ENCODE assay signal across 8 cellular contexts in genomic region chr19:17933414-17934129, GRCh38. TPM values are rescaled to one million over a fixed set of nuclear protein-coding genes. Genes with fewer than 3 reads are reported as not detected.
DNase-seq lines count a peak whose midpoint lies in the region; ATAC-seq and TF ChIP-seq lines count a peak whose summit lies in the region.

No MANE protein-coding gene starts in this region.

- H2BK15ac ChIP-seq in neuronal stem cell (ENCODE audit: low read length): no peak overlapping the region

- H3K4me2 ChIP-seq in DOHH2 (ENCODE audit: low read length): peak overlapping the region; percentile 96
- peak overlapping the region; percentile 83 for H3K4me2 ChIP-seq in OCI-LY3 (ENCODE audit: low read length)
- H3K4me2 ChIP-seq in neuronal stem cell (ENCODE audit: insufficient read depth, low read length, poor library complexity, severe bottlenecking): peak overlapping the region; percentile 78

- H3K9me3 ChIP-seq in DOHH2 (ENCODE audit: control insufficient read depth, insufficient read depth, low read length) (no peaks in the 10 kb centered on the region), OCI-LY3 (ENCODE audit: insufficient read depth, low read length) (no peaks in the 10 kb centered on the region), endocrine pancreas (ENCODE audit: control insufficient read depth, low read length) (no peaks in the 10 kb centered on the region), neuronal stem cell (replicated peaks in 1 of 2; ENCODE audit: control insufficient read depth in 2 of 2, insufficient read depth in 1 of 2, low read depth in 1 of 2, low read length in 2 of 2) (no peaks in the 10 kb centered on the region)

- peaks cover 26% of the 10 kb centered on the region for H3K79me2 ChIP-seq in DOHH2 (ENCODE audit: control insufficient read depth, low read length)
- H3K79me2 ChIP-seq in OCI-LY3 (ENCODE audit: low read length): peaks cover 21% of the 10 kb centered on the region

- peaks cover 9% of the 10 kb centered on the region for H3K36me3 ChIP-seq in DOHH2 (ENCODE audit: control insufficient read depth, low read length)
- peaks cover 3% of the 10 kb centered on the region for H3K36me3 ChIP-seq in OCI-LY3 (replicated peaks; ENCODE audit: low read depth, low read length)
- peaks cover 3% of the 10 kb centered on the region for H3K36me3 ChIP-seq in endocrine pancreas (ENCODE audit: control insufficient read depth, insufficient read depth, low read length)
- H3K36me3 ChIP-seq in neuronal stem cell (replicated peaks in 1 of 2; ENCODE audit: control insufficient read depth in 2 of 2, insufficient read depth in 2 of 2, low read length in 2 of 2): peaks cover 5 to 9% of the 10 kb centered on the region in 2 donors

- no CpG with 5 or more reads among the region's 19 CpGs for WGBS in neuronal stem cell (ENCODE audit: extremely low coverage in 2 of 2, insufficient read length in 2 of 2, insufficient replicate concordance in 1 of 2), 2 donors

- H3K4ac ChIP-seq in neuronal stem cell (ENCODE audit: low read length): no peak overlapping the region

- H4K20me1 ChIP-seq in DOHH2 (ENCODE audit: control insufficient read depth, insufficient read depth, low read depth, low read length): no peaks in the 10 kb centered on the region
- no peaks in the 10 kb centered on the region for H4K20me1 ChIP-seq in OCI-LY3 (ENCODE audit: insufficient read depth, low read length)

- H3K9me2 ChIP-seq in DOHH2 (replicated peaks; ENCODE audit: control insufficient read depth, low read length): no peaks in the 10 kb centered on the region

- POLR2A ChIA-PET in HEK293T (lab: Yijun Ruan, JAX): interaction anchor here (0.6 to 6.3 kb wide), 11 partner anchors 9 to 601 kb away, joined by 3 to 80 read pairs (median 6); partner anchors contain the start of genes KCNN1, RPL18A and SLC5A5

- H2AFZ ChIP-seq in OCI-LY3 (ENCODE audit: low read depth, low read length) (no peak overlapping the region), neuronal stem cell (ENCODE audit: low read length) (peak overlapping the region; percentile 96)

- H2BK120ac ChIP-seq in neuronal stem cell (ENCODE audit: low read depth, low read length): no peak overlapping the region

- ATAC-seq in HG03039 (IDR thresholded peaks at IDR 0.05; ENCODE audit: unreplicated experiment) (no peak), GM19467 (IDR thresholded peaks at IDR 0.05; ENCODE audit: unreplicated experiment) (no peak)

- H3K4me1 ChIP-seq in DOHH2 (ENCODE audit: control insufficient read depth, low read length): peaks cover 19% of the 10 kb centered on the region
- peaks cover 32% of the 10 kb centered on the region for H3K4me1 ChIP-seq in OCI-LY3 (ENCODE audit: low read length)
- H3K4me1 ChIP-seq in endocrine pancreas (ENCODE audit: control insufficient read depth, insufficient read depth, low read length): no peaks in the 10 kb centered on the region
- H3K4me1 ChIP-seq in neuronal stem cell (ENCODE audit: control insufficient read depth in 2 of 2, insufficient read depth in 1 of 2, low read depth in 1 of 2, low read length in 2 of 2): peaks cover 6 to 11% of the 10 kb centered on the region in 2 donors

- H3K18ac ChIP-seq in neuronal stem cell (ENCODE audit: low read length): peak overlapping the region; percentile 44

- no peak overlapping the region for H2BK12ac ChIP-seq in neuronal stem cell (ENCODE audit: low read length)

- H2BK5ac ChIP-seq in neuronal stem cell (ENCODE audit: low read length): peak overlapping the region; percentile 14

- H3F3A ChIP-seq in DOHH2 (ENCODE audit: control insufficient read depth, insufficient read depth): no peaks in the 10 kb centered on the region

- H2AK5ac ChIP-seq in neuronal stem cell (ENCODE audit: low read depth, low read length): peak overlapping the region; percentile 63

- peaks cover 5% of the 10 kb centered on the region for H3K79me1 ChIP-seq in neuronal stem cell (ENCODE audit: low read depth, low read length)

- H4K91ac ChIP-seq in neuronal stem cell (ENCODE audit: low read depth, low read length, poor library complexity): no peak overlapping the region

- DNase-seq in neuronal stem cell (ENCODE audit: low spot score) (no peak), NCI-H1105 treated with DMSO at 0.1 percent for 48 hours (lab: John Stamatoyannopoulos, UW) (no peak), HEK293T (ENCODE audit: extremely low spot score) (no peak)

- H3K23ac ChIP-seq in neuronal stem cell (ENCODE audit: low read depth, low read length, poor library complexity): peak overlapping the region; percentile 32

- H3K27ac ChIP-seq in DOHH2 (ENCODE audit: low read depth, low read length) (no peak overlapping the region), OCI-LY3 (ENCODE audit: low read length) (peak overlapping the region; percentile 71; the same call in 1 of the 2 replicates), neuronal stem cell (replicated peaks; ENCODE audit: low read length) (no peak overlapping the region)

- H3K27me3 ChIP-seq in DOHH2 (ENCODE audit: control insufficient read depth, low read length) (no peaks in the 10 kb centered on the region), OCI-LY3 (ENCODE audit: low read depth, low read length) (no peaks in the 10 kb centered on the region), endocrine pancreas (ENCODE audit: control insufficient read depth, insufficient read depth, low read length) (no peaks in the 10 kb centered on the region), neuronal stem cell (ENCODE audit: control insufficient read depth in 3 of 3, insufficient read depth in 3 of 3, low read depth in 1 of 3, low read length in 3 of 3) (no peaks in the 10 kb centered on the region)

- H3K4me3 ChIP-seq in DOHH2 (ENCODE audit: low read length): peak overlapping the region; percentile 81
- H3K4me3 ChIP-seq in OCI-LY3 (ENCODE audit: low read length): peak overlapping the region; percentile 84
- peak overlapping the region; percentile 25 for H3K4me3 ChIP-seq in endocrine pancreas (ENCODE audit: control insufficient read depth, insufficient read depth, low read length)
- peak overlapping the region; percentile 71 to 92 for H3K4me3 ChIP-seq in neuronal stem cell (ENCODE audit: low read length in 2 of 2)

- H3K14ac ChIP-seq in neuronal stem cell (ENCODE audit: low read length): no peak overlapping the region

- H3K9ac ChIP-seq in OCI-LY3 (ENCODE audit: low read length): peak overlapping the region; percentile 82
- peak overlapping the region; percentile 87 for H3K9ac ChIP-seq in endocrine pancreas (ENCODE audit: control insufficient read depth, insufficient read depth, low read length)
- H3K9ac ChIP-seq in neuronal stem cell (ENCODE audit: low read depth, low read length, poor library complexity): peak overlapping the region; percentile 80

- TF ChIP-seq CTCF in DOHH2 (IDR thresholded peaks at IDR 0.05; ENCODE audit: low read depth, low read length, poor library complexity, severe bottlenecking) (no peak), OCI-LY3 (IDR thresholded peaks at IDR 0.05; ENCODE audit: low read depth, low read length) (no peak)

- no peak overlapping the region for H4K8ac ChIP-seq in neuronal stem cell (ENCODE audit: low read depth, low read length)

- CTCF ChIA-PET in HEK293T (lab: Yijun Ruan, JAX): interaction anchor here (0.5 to 1.4 kb wide), 8 partner anchors 12 to 504 kb away, joined by 3 to 13 read pairs (median 4); partner anchors contain the start of genes RPL18A and SLC5A5

TF ChIP-seq in HEK293T, 16 proteins besides CTCF, POLR2A, EP300 and RAD21:
- TF ChIP-seq FOXM1 (IDR thresholded peaks at IDR 0.05; ENCODE audit: borderline replicate concordance) (no peak), FOXA1 (IDR thresholded peaks at IDR 0.05) (no peak), L3MBTL2 (conservative IDR thresholded peaks at IDR 0.05) (no peak), ZNF384 (IDR thresholded peaks at IDR 0.05) (no peak), ARNT (IDR thresholded peaks at IDR 0.05) (no peak), SP1 (IDR thresholded peaks at IDR 0.05) (no peak), ELF4 (IDR thresholded peaks at IDR 0.05) (no peak), NFRKB (IDR thresholded peaks at IDR 0.05) (no peak), PKNOX1 (IDR thresholded peaks at IDR 0.05) (no peak), FOXK2 (IDR thresholded peaks at IDR 0.05) (no peak), BHLHE40 (IDR thresholded peaks at IDR 0.05; ENCODE audit: borderline replicate concordance) (no peak), SUZ12 (IDR thresholded peaks at IDR 0.05) (no peak), CTBP1 (IDR thresholded peaks at IDR 0.05; ENCODE audit: borderline replicate concordance) (no peak), TARDBP (IDR thresholded peaks at IDR 0.05) (no peak)

RNA-seq across cellular contexts. Expression of gene CCDC124, which starts 0.8 kb away (rescaled TPM):
- polyA plus RNA-seq in neuronal stem cell (2013, experiment 1 of 2): 88.1 TPM
- polyA plus RNA-seq in neuronal stem cell (2013, experiment 2 of 2): 85.6 TPM

RNA-seq across cellular contexts. Expression of gene KCNN1, which starts 33.3 kb away (rescaled TPM):
- polyA plus RNA-seq in neuronal stem cell (2013, experiment 1 of 2): 8.4 TPM
- polyA plus RNA-seq in neuronal stem cell (2013, experiment 2 of 2): 7.4 TPM

Comparison
In these comparisons a context has a peak if more than half of its experiments do, and no peak if none do; other contexts are left out.
1. H3K4me3 ChIP-seq: peak in every context shown above with its lines; median percentile 84 in OCI-LY3; 82 in neuronal stem cell; 81 in DOHH2; 25 in endocrine pancreas.